Comparison of ENCODE assay signal across 9 cellular contexts in the genomic region with DNA sequence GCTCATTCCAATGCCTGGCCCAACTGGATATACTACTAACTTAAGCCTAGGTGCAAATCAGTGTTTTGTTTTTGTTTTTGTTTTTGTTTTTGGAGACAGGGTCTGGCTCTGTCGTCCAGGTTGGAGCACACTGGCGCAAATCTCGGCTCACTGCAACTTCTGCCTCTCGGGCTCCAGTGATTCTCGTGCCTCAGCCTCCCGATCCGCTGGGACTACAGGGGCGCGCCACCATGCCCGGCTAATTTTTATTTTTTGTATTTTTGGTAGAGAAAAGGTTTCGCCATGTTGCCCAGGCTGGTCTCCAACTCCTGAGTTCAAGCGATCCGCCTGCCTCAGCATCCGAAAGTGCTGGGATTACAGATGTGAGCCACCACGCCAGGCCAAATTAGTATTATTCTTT. TPM values are rescaled to one million over a fixed set of nuclear protein-coding genes. Genes with fewer than 3 reads are reported as not detected.
DNase-seq lines count a peak whose midpoint lies in the region; ATAC-seq, FAIRE-seq and TF ChIP-seq lines count a peak whose summit lies in the region.
"Had no signal": no experiment of that assay in that cellular context is flagged by ENCODE, and none has a peak within 500 bp of the region (broad histone marks: within the 10 kb centered on the region; RNA-seq: fewer than 3 reads in every experiment).

No MANE protein-coding gene starts in this region.

- no peaks in the 10 kb centered on the region for H3K27me3 Mint-ChIP-seq in CD8-positive, alpha-beta T cell (ENCODE audit: low read depth)
- no peaks in the 10 kb centered on the region for H3K27me3 Mint-ChIP-seq in osteocyte (ENCODE audit: unreplicated experiment)

- H3K9me3 Mint-ChIP-seq in CD8-positive, alpha-beta T cell: no peaks in the 10 kb centered on the region
- H3K9me3 Mint-ChIP-seq in osteocyte (ENCODE audit: unreplicated experiment): no peaks in the 10 kb centered on the region

- POLR2A ChIA-PET in CD8-positive, alpha-beta T cell (lab: Charles Lee): interaction anchor here (2.1 kb wide), 1 partner anchor 247 kb away, joined by 8 read pairs; a partner anchor contains a TSS

- H3K36me3 ChIP-seq in CD8-positive, alpha-beta T cell (ENCODE audit: insufficient read depth, low read length): no peaks in the 10 kb centered on the region
- H3K36me3 ChIP-seq in ectodermal cell (ENCODE audit: control insufficient read depth, insufficient read depth, low read length): peaks cover 4% of the 10 kb centered on the region

- WGBS in ectodermal cell, 2 experiments: 95 to 96% methylated on average over 15 of the region's 15 CpGs

- peak overlapping the region; percentile 62 for H3K4me3 Mint-ChIP-seq in CD8-positive, alpha-beta T cell
- peak overlapping the region; percentile 58 for H3K4me3 Mint-ChIP-seq in osteocyte (ENCODE audit: unreplicated experiment)

- no peak for TF ChIP-seq CTCF in CD8-positive, alpha-beta T cell (IDR thresholded peaks at IDR 0.05)
- no peak for TF ChIP-seq CTCF in NB4 (IDR thresholded peaks at IDR 0.05; ENCODE audit: low read depth, low read length)
- no peak for TF ChIP-seq CTCF in osteocyte (IDR thresholded peaks at IDR 0.05)

- no peaks in the 10 kb centered on the region for H3K27me3 ChIP-seq in CD8-positive, alpha-beta T cell (ENCODE audit: insufficient read depth, low read length)
- H3K27me3 ChIP-seq in ectodermal cell (ENCODE audit: control insufficient read depth, insufficient read depth, low read length, poor library complexity, severe bottlenecking): no peaks in the 10 kb centered on the region

- H3K4me1 ChIP-seq in CD8-positive, alpha-beta T cell (ENCODE audit: insufficient read depth, low read length): peaks cover 33% of the 10 kb centered on the region
- H3K4me1 ChIP-seq in ectodermal cell (ENCODE audit: control insufficient read depth, insufficient read depth, low read length): peaks cover 5% of the 10 kb centered on the region

- peak overlapping the region; percentile 49 for H3K27ac Mint-ChIP-seq in CD8-positive, alpha-beta T cell
- peak overlapping the region; percentile 79 for H3K27ac Mint-ChIP-seq in osteocyte (ENCODE audit: unreplicated experiment)

- intact Hi-C loops in CD8-positive, alpha-beta T cell (cut with DNase I, micrococcal nuclease): loop anchor here (2.0 to 10.0 kb wide), 4 partner anchors 13 to 399 kb away; a partner anchor contains a TSS

- H3K4me1 Mint-ChIP-seq in CD8-positive, alpha-beta T cell (ENCODE audit: low read depth): peaks cover 59% of the 10 kb centered on the region
- peaks cover 41% of the 10 kb centered on the region for H3K4me1 Mint-ChIP-seq in osteocyte (ENCODE audit: unreplicated experiment)

- H3K4me3 ChIP-seq in CD8-positive, alpha-beta T cell (ENCODE audit: low read depth, low read length): no peak overlapping the region
- peak overlapping the region; percentile 81 for H3K4me3 ChIP-seq in NB4 (ENCODE audit: low read depth, low read length)
- H3K4me3 ChIP-seq in ectodermal cell (ENCODE audit: insufficient read depth, low read depth, low read length): peak overlapping the region; percentile 91

- no peak for TF ChIP-seq POLR2A in NB4 (IDR thresholded peaks at IDR 0.05; ENCODE audit: extremely low read depth, insufficient read length)

- H3K36me3 Mint-ChIP-seq in CD8-positive, alpha-beta T cell: peaks cover 18% of the 10 kb centered on the region
- peaks cover 4% of the 10 kb centered on the region for H3K36me3 Mint-ChIP-seq in osteocyte (ENCODE audit: unreplicated experiment)

- ATAC-seq in CD8-positive, alpha-beta T cell: no peak
- ATAC-seq in GM21526 (IDR thresholded peaks at IDR 0.05; ENCODE audit: low FRiP score, unreplicated experiment): no peak

- H3K27ac ChIP-seq in CD8-positive, alpha-beta T cell (ENCODE audit: low read depth, low read length): no peak overlapping the region
- H3K27ac ChIP-seq in ectodermal cell (ENCODE audit: insufficient read depth, low read depth, low read length, poor library complexity, severe bottlenecking): no peak overlapping the region

- CTCF ChIA-PET in CD8-positive, alpha-beta T cell (lab: Charles Lee): no interaction called here

- DNase-seq in CD8-positive, alpha-beta T cell: no peak
- DNase-seq in NB4 (ENCODE audit: low read depth) (no peak), osteocyte (ENCODE audit: extremely low spot score, unreplicated experiment) (no peak), GM19239 (ENCODE audit: insufficient read length, low spot score) (no peak), NCI-H2081 treated with DMSO at 0.1 percent for 48 hours (lab: John Stamatoyannopoulos, UW) (no peak), SIG-M5 treated with dmso at 0.1 percent for 504 hours (lab: John Stamatoyannopoulos, UW; ENCODE audit: unreplicated experiment) (no peak)
- DNase-seq: NCI-H524 had no signal

- no peaks in the 10 kb centered on the region for H3K9me3 ChIP-seq in CD8-positive, alpha-beta T cell (ENCODE audit: low read length)
- H3K9me3 ChIP-seq in ectodermal cell (ENCODE audit: control insufficient read depth, low read length): no peaks in the 10 kb centered on the region

- FAIRE-seq in GM19239 (lab: Jason Lieb, UNC): no peak

RNA-seq across cellular contexts. Expression of a gene that starts 1.6 kb away (rescaled TPM):
- 10 to 100 TPM; 15.8 to 17.0 TPM for total RNA-seq in CD8-positive, alpha-beta T cell
- polyA plus RNA-seq in ectodermal cell (2013, experiment 1 of 4): 47.6 TPM
- 48.4 TPM for polyA plus RNA-seq in ectodermal cell (2013, experiment 2 of 4)
- polyA plus RNA-seq in ectodermal cell (2013, experiment 3 of 4): 36.9 TPM
- polyA plus RNA-seq in ectodermal cell (2013, experiment 4 of 4): 44.5 TPM
- total RNA-seq in osteocyte: 65.5 and 65.6 TPM in 2 replicates
